In genomic region chr3:66439666-66440344, GRCh38 we compare ENCODE assay signal across 11 cellular contexts.
DNase-seq lines count a peak whose midpoint lies in the region; ATAC-seq and TF ChIP-seq lines count a peak whose summit lies in the region.
"Had no signal": no experiment of that assay in that cellular context is flagged by ENCODE, and none has a peak within 500 bp of the region (broad histone marks: within the 10 kb centered on the region; RNA-seq: fewer than 3 reads in every experiment).

No MANE protein-coding gene starts in this region.

- peaks cover 28% of the 10 kb centered on the region for H3K4me1 ChIP-seq in colonic mucosa

- H3K27ac Mint-ChIP-seq in WTC11: peak overlapping the region; percentile 55
- H3K27ac Mint-ChIP-seq in stimulated activated effector memory CD8-positive, alpha-beta T cell treated with anti-CD3 and anti-CD28 coated beads, Interleukin-12 subunit alpha, Interleukin-12 subunit beta, amount 100 ng/mL, for 72 hours: peak overlapping the region; percentile 63
- H3K27ac Mint-ChIP-seq: stimulated activated naive CD8-positive, alpha-beta T cell treated with anti-CD3 and anti-CD28 coated beads, Interleukin-15, amount 100 ng/mL, for 72 hours had no signal

- DNase-seq in SIG-M5 treated with dmso at 0.1 percent for 504 hours (lab: John Stamatoyannopoulos, UW; ENCODE audit: unreplicated experiment) (peak; percentile 22), SIG-M5 (lab: John Stamatoyannopoulos, UW) (no peak), NB4 (ENCODE audit: low read depth) (peak; percentile 20), WTC11 (ENCODE audit: low spot score) (no peak), left lobe of liver (ENCODE audit: low spot score) (no peak), NCI-H1930 (lab: John Stamatoyannopoulos, UW) (no peak), colonic mucosa (no peak)
- no peak for DNase-seq in stimulated activated effector memory CD8-positive, alpha-beta T cell treated with anti-CD3 and anti-CD28 coated beads, Interleukin-12 subunit alpha, Interleukin-12 subunit beta, amount 100 ng/mL, for 72 hours (ENCODE audit: low spot score in 2 of 2)
- DNase-seq: activated effector memory CD4-positive, alpha-beta T cell treated with anti-CD3 and anti-CD28 coated beads, Interleukin-2, amount 50 U/mL, for 16 hours; effector memory CD4-positive, alpha-beta T cell; stimulated activated naive CD8-positive, alpha-beta T cell treated with anti-CD3 and anti-CD28 coated beads, Interleukin-15, amount 100 ng/mL, for 72 hours had no signal

- peak overlapping the region; percentile 10; the same call in 1 of the 2 replicates for H3K4me3 Mint-ChIP-seq in WTC11
- H3K4me3 Mint-ChIP-seq in stimulated activated effector memory CD8-positive, alpha-beta T cell treated with anti-CD3 and anti-CD28 coated beads, Interleukin-12 subunit alpha, Interleukin-12 subunit beta, amount 100 ng/mL, for 72 hours: no peak overlapping the region
- H3K4me3 Mint-ChIP-seq: stimulated activated naive CD8-positive, alpha-beta T cell treated with anti-CD3 and anti-CD28 coated beads, Interleukin-15, amount 100 ng/mL, for 72 hours had no signal

- no peaks in the 10 kb centered on the region for H3K9me3 Mint-ChIP-seq in WTC11
- H3K9me3 Mint-ChIP-seq in stimulated activated effector memory CD8-positive, alpha-beta T cell treated with anti-CD3 and anti-CD28 coated beads, Interleukin-12 subunit alpha, Interleukin-12 subunit beta, amount 100 ng/mL, for 72 hours: no peaks in the 10 kb centered on the region
- H3K9me3 Mint-ChIP-seq: stimulated activated naive CD8-positive, alpha-beta T cell treated with anti-CD3 and anti-CD28 coated beads, Interleukin-15, amount 100 ng/mL, for 72 hours had no signal

- H3K4me3 ChIP-seq in NB4 (ENCODE audit: low read depth, low read length) (no peak overlapping the region), colonic mucosa (no peak overlapping the region)

- no peaks in the 10 kb centered on the region for H3K36me3 ChIP-seq in colonic mucosa

- TF ChIP-seq CTCF in NB4 (IDR thresholded peaks at IDR 0.05; ENCODE audit: low read depth, low read length) (no peak), WTC11 (IDR thresholded peaks at IDR 0.05) (no peak), colonic mucosa (IDR thresholded peaks at IDR 0.05) (no peak)

- no peaks in the 10 kb centered on the region for H3K27me3 ChIP-seq in colonic mucosa

- H3K9ac ChIP-seq in colonic mucosa (ENCODE audit: low read depth in 2 of 2, low read length in 2 of 2): no peak overlapping the region

- H3K36me3 Mint-ChIP-seq in WTC11: peaks cover 23% of the 10 kb centered on the region
- peaks cover 6% of the 10 kb centered on the region for H3K36me3 Mint-ChIP-seq in stimulated activated effector memory CD8-positive, alpha-beta T cell treated with anti-CD3 and anti-CD28 coated beads, Interleukin-12 subunit alpha, Interleukin-12 subunit beta, amount 100 ng/mL, for 72 hours

- POLR2A ChIA-PET in WTC11 (lab: Charles Lee): interaction anchor here (1.3 kb wide), 1 partner anchor 31 kb away, joined by 3 read pairs; no protein-coding TSS in a partner anchor

- no peak for TF ChIP-seq POLR2A in NB4 (IDR thresholded peaks at IDR 0.05; ENCODE audit: extremely low read depth, insufficient read length)

- CTCF ChIA-PET in WTC11 (lab: Charles Lee): interaction anchor here (4.4 kb wide), 1 partner anchor 31 kb away, joined by 22 read pairs; no protein-coding TSS in a partner anchor

- no peaks in the 10 kb centered on the region for H3K9me3 ChIP-seq in colonic mucosa

- intact Hi-C loops in colonic mucosa (cut with DNase I): loop anchor here (5.0 kb wide), 1 partner anchor 42 kb away; no protein-coding TSS in a partner anchor

- no peaks in the 10 kb centered on the region for H3K27me3 Mint-ChIP-seq in WTC11 (ENCODE audit: low read depth)

- H3K4me1 Mint-ChIP-seq in WTC11: peaks cover 92% of the 10 kb centered on the region
- H3K4me1 Mint-ChIP-seq in stimulated activated effector memory CD8-positive, alpha-beta T cell treated with anti-CD3 and anti-CD28 coated beads, Interleukin-12 subunit alpha, Interleukin-12 subunit beta, amount 100 ng/mL, for 72 hours: peaks cover 39% of the 10 kb centered on the region

- H3K27ac ChIP-seq in colonic mucosa: no peak overlapping the region

- ATAC-seq in WTC11 (no peak), left lobe of liver (no peak)
- ATAC-seq in stimulated activated effector memory CD8-positive, alpha-beta T cell treated with anti-CD3 and anti-CD28 coated beads, Interleukin-12 subunit alpha, Interleukin-12 subunit beta, amount 100 ng/mL, for 72 hours: peak; percentile 44
- ATAC-seq: stimulated activated naive CD8-positive, alpha-beta T cell treated with anti-CD3 and anti-CD28 coated beads, Interleukin-15, amount 100 ng/mL, for 72 hours had no signal

TF ChIP-seq in WTC11, 78 proteins besides CTCF, POLR2A, EP300 and RAD21:
- no peak for TF ChIP-seq E2F1 (CRISPR knock-in tag; IDR thresholded peaks at IDR 0.05)
- no peak for TF ChIP-seq SMAD3 (CRISPR knock-in tag; IDR thresholded peaks at IDR 0.05; ENCODE audit: borderline replicate concordance)
- TF ChIP-seq ATF3 (CRISPR knock-in tag; conservative IDR thresholded peaks at IDR 0.05): no peak
- no peak for TF ChIP-seq E2F4 (CRISPR knock-in tag; IDR thresholded peaks at IDR 0.05; ENCODE audit: borderline replicate concordance, low read depth)
- TF ChIP-seq ZNF416 (CRISPR knock-in tag; IDR thresholded peaks at IDR 0.05): no peak
- no peak for TF ChIP-seq MXD4 (CRISPR knock-in tag; IDR thresholded peaks at IDR 0.05; ENCODE audit: borderline replicate concordance)
- TF ChIP-seq NR1H2 (CRISPR knock-in tag; IDR thresholded peaks at IDR 0.05): no peak
- no peak for TF ChIP-seq ZNF317 (CRISPR knock-in tag; IDR thresholded peaks at IDR 0.05; ENCODE audit: borderline replicate concordance, low read depth)
- TF ChIP-seq E2F5 (CRISPR knock-in tag; IDR thresholded peaks at IDR 0.05): no peak
- no peak for TF ChIP-seq TEAD1 (CRISPR knock-in tag; IDR thresholded peaks at IDR 0.05)
- no peak for TF ChIP-seq ESRRA (CRISPR knock-in tag; IDR thresholded peaks at IDR 0.05; ENCODE audit: borderline replicate concordance)
- TF ChIP-seq CREM (CRISPR knock-in tag; IDR thresholded peaks at IDR 0.05): no peak
- no peak for TF ChIP-seq RORB (CRISPR knock-in tag; IDR thresholded peaks at IDR 0.05)
- TF ChIP-seq MLX (CRISPR knock-in tag; IDR thresholded peaks at IDR 0.05): no peak

Comparison
In these comparisons a context has a peak if more than half of its experiments do, and no peak if none do; other contexts are left out.
1. DNase-seq: peak in SIG-M5 treated with dmso at 0.1 percent for 504 hours (single experiment) and NB4 (single experiment); none in SIG-M5 (single experiment), WTC11 (single experiment), stimulated activated effector memory CD8-positive, alpha-beta T cell treated with anti-CD3 and anti-CD28 coated beads, Interleukin-12 subunit alpha, Interleukin-12 subunit beta, amount 100 ng/mL, for 72 hours (0 of 2), left lobe of liver (single experiment), NCI-H1930 (0 of 2) and colonic mucosa (single experiment).